In the genomic region with DNA sequence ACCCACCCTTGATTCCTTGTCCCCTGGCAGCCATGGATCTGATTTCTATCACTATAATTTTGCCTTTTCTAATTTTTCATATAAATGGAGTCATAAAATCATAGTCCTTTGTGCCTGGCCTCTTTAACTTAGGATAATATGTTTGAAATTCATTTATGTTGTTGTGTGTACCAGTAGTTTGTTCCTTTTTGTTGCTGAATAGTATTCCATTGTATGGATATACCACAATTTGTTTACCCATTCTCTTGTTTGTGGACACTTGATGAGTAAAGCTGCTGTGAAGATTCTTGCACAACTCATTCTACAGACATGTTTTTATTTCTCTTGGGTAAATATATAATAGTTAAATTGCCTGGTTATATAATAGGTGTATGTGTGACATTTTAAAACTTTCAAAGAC, we compare ENCODE assay signal across 2 cellular contexts.
TF ChIP-seq lines count a peak whose summit lies in the region.

No MANE protein-coding gene starts in this region.

TF ChIP-seq in SK-N-SH, 30 proteins besides CTCF, POLR2A, EP300 and RAD21 (continued from another document):
- TF ChIP-seq, protein P1, sequence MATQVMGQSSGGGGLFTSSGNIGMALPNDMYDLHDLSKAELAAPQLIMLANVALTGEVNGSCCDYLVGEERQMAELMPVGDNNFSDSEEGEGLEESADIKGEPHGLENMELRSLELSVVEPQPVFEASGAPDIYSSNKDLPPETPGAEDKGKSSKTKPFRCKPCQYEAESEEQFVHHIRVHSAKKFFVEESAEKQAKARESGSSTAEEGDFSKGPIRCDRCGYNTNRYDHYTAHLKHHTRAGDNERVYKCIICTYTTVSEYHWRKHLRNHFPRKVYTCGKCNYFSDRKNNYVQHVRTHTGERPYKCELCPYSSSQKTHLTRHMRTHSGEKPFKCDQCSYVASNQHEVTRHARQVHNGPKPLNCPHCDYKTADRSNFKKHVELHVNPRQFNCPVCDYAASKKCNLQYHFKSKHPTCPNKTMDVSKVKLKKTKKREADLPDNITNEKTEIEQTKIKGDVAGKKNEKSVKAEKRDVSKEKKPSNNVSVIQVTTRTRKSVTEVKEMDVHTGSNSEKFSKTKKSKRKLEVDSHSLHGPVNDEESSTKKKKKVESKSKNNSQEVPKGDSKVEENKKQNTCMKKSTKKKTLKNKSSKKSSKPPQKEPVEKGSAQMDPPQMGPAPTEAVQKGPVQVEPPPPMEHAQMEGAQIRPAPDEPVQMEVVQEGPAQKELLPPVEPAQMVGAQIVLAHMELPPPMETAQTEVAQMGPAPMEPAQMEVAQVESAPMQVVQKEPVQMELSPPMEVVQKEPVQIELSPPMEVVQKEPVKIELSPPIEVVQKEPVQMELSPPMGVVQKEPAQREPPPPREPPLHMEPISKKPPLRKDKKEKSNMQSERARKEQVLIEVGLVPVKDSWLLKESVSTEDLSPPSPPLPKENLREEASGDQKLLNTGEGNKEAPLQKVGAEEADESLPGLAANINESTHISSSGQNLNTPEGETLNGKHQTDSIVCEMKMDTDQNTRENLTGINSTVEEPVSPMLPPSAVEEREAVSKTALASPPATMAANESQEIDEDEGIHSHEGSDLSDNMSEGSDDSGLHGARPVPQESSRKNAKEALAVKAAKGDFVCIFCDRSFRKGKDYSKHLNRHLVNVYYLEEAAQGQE (IDR thresholded peaks at IDR 0.05; ENCODE audit: low read depth, low read length) = no peak
- TF ChIP-seq, protein P2, sequence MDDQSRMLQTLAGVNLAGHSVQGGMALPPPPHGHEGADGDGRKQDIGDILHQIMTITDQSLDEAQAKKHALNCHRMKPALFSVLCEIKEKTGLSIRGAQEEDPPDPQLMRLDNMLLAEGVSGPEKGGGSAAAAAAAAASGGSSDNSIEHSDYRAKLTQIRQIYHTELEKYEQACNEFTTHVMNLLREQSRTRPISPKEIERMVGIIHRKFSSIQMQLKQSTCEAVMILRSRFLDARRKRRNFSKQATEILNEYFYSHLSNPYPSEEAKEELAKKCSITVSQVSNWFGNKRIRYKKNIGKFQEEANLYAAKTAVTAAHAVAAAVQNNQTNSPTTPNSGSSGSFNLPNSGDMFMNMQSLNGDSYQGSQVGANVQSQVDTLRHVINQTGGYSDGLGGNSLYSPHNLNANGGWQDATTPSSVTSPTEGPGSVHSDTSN (IDR thresholded peaks at IDR 0.05) = no peak
- no peak for TF ChIP-seq EZH2phosphoT487 (IDR thresholded peaks at IDR 0.05; ENCODE audit: borderline replicate concordance, low read depth)
- no peak for TF ChIP-seq USF1 (IDR thresholded peaks at IDR 0.05; ENCODE audit: borderline replicate concordance, low read depth)
- no peak for TF ChIP-seq SMC3 (IDR thresholded peaks at IDR 0.05; ENCODE audit: low read depth, low read length)
- TF ChIP-seq FOSL2 (IDR thresholded peaks at IDR 0.05; ENCODE audit: borderline replicate concordance, low read depth) = no peak
- TF ChIP-seq RCOR1 (IDR thresholded peaks at IDR 0.05; ENCODE audit: low read length) = no peak
- TF ChIP-seq TAF1 (IDR thresholded peaks at IDR 0.05; ENCODE audit: borderline replicate concordance, low read depth, low read length) = no peak
- no peak for TF ChIP-seq ELF1 (IDR thresholded peaks at IDR 0.05)
- TF ChIP-seq GATA2 (CRISPR knock-in tag; IDR thresholded peaks at IDR 0.05) = no peak

TF ChIP-seq in K562, 482 proteins besides CTCF, POLR2A, EP300 and RAD21 (continued from another document):
- no peak for TF ChIP-seq TSHZ1 (CRISPR knock-in tag; IDR thresholded peaks at IDR 0.05)
